ENCODE assay signal across 1 cellular context in genomic region chr4:2256781-2257191, GRCh38.
TF ChIP-seq lines count a peak whose summit lies in the region.

No MANE protein-coding gene starts in this region.

TF ChIP-seq in K562, 482 proteins besides CTCF, POLR2A, EP300 and RAD21:
- TF ChIP-seq ZHX1 (conservative IDR thresholded peaks at IDR 0.05; ENCODE audit: low read length), result no peak
- TF ChIP-seq RBFOX2 (IDR thresholded peaks at IDR 0.05; ENCODE audit: low read depth, low read length), result no peak
- TF ChIP-seq ZFP36 (IDR thresholded peaks at IDR 0.05; ENCODE audit: low read depth, low read length, partially characterized antibody), result peak; percentile 57
